In genomic region chr11:130509942-130510341, GRCh38 we compare ENCODE assay signal across 19 cellular contexts.
DNase-seq lines count a peak whose midpoint lies in the region; ATAC-seq, FAIRE-seq and TF ChIP-seq lines count a peak whose summit lies in the region.
"Had no signal": no experiment of that assay in that cellular context is flagged by ENCODE, and none has a peak within 500 bp of the region (broad histone marks: within the 10 kb centered on the region; RNA-seq: fewer than 3 reads in every experiment).

No MANE protein-coding gene starts in this region.

- H3K4me1 Mint-ChIP-seq in astrocyte (ENCODE audit: low read depth, unreplicated experiment) (no peaks in the 10 kb centered on the region), mesothelial cell of epicardium (peaks cover 16% of the 10 kb centered on the region), WTC11 (peaks cover 8% of the 10 kb centered on the region)
- H3K4me1 Mint-ChIP-seq in activated CD4-positive, alpha-beta T cell treated with anti-CD3 and anti-CD28 coated beads, Interleukin-2, amount 10 ng/mL, durations not matched to agents 7 days and 5 days, result no peaks in the 10 kb centered on the region
- H3K4me1 Mint-ChIP-seq in activated CD4-positive, alpha-beta memory T cell treated with anti-CD3 and anti-CD28 coated beads, Interleukin-2, amount 10 ng/mL, durations not matched to agents 7 days and 5 days, result no peaks in the 10 kb centered on the region
- H3K4me1 Mint-ChIP-seq: stimulated activated memory B cell treated with anti-CD40 and anti-IgM and Interleukin-4, amounts not matched to agents 10 μg/mL and 1 μg/mL and 100 μg/mL, for 72 hours had no signal

- TF ChIP-seq CTCF in C4-2B (conservative IDR thresholded peaks at IDR 0.05), result no peak
- no peak for TF ChIP-seq CTCF in astrocyte (IDR thresholded peaks at IDR 0.05; ENCODE audit: insufficient read depth, low read depth, low read length)
- no peak for TF ChIP-seq CTCF in mesothelial cell of epicardium (IDR thresholded peaks at IDR 0.05; ENCODE audit: unreplicated experiment)
- TF ChIP-seq CTCF in thyroid gland (IDR thresholded peaks at IDR 0.05), result no peak
- no peak for TF ChIP-seq CTCF in WTC11 (IDR thresholded peaks at IDR 0.05)

- WGBS in thyroid gland, 2 donors, result 93 to 96% methylated on average over 2 of the region's 2 CpGs

- no peaks in the 10 kb centered on the region for H3K79me2 ChIP-seq in astrocyte (ENCODE audit: insufficient read depth, low read length)

- H3K27ac ChIP-seq in C4-2B (peak overlapping the region; percentile 45), astrocyte (ENCODE audit: low read depth, low read length) (no peak overlapping the region), thyroid gland (peak overlapping the region; percentile 80 to 85 (median 83))
- H3K27ac ChIP-seq: psoas muscle, skin epidermis had no signal

- H3K27me3 ChIP-seq in astrocyte (ENCODE audit: insufficient read depth, low read length) (no peaks in the 10 kb centered on the region), thyroid gland (no peaks in the 10 kb centered on the region)
- H3K27me3 ChIP-seq: MG63 had no signal

- peak overlapping the region; percentile 61 for H2AFZ ChIP-seq in astrocyte (ENCODE audit: low read depth, low read length)

- H3K27me3 Mint-ChIP-seq in astrocyte (ENCODE audit: low read depth, unreplicated experiment) (peaks cover 15% of the 10 kb centered on the region), mesothelial cell of epicardium (ENCODE audit: low read depth) (no peaks in the 10 kb centered on the region), WTC11 (ENCODE audit: low read depth) (peaks cover 5% of the 10 kb centered on the region; the same call in 1 of the 2 replicates)
- H3K27me3 Mint-ChIP-seq in activated CD4-positive, alpha-beta T cell treated with anti-CD3 and anti-CD28 coated beads, Interleukin-2, amount 10 ng/mL, durations not matched to agents 7 days and 5 days, result peaks cover 5% of the 10 kb centered on the region
- H3K27me3 Mint-ChIP-seq in activated CD4-positive, alpha-beta memory T cell treated with anti-CD3 and anti-CD28 coated beads, Interleukin-2, amount 10 ng/mL, durations not matched to agents 7 days and 5 days, result peaks cover 9% of the 10 kb centered on the region

- POLR2A ChIA-PET in activated CD4-positive, alpha-beta T cell treated with anti-CD3 and anti-CD28 coated beads, Interleukin-2, amount 10 ng/mL, durations not matched to agents 7 days and 5 days (lab: Charles Lee), result no interaction called here
- POLR2A ChIA-PET in activated CD4-positive, alpha-beta memory T cell treated with anti-CD3 and anti-CD28 coated beads, Interleukin-2, amount 10 ng/mL, durations not matched to agents 7 days and 5 days (lab: Charles Lee), result no interaction called here
- POLR2A ChIA-PET in WTC11 (lab: Charles Lee), result no interaction called here

- ATAC-seq in WTC11, result no peak
- ATAC-seq: psoas muscle; stimulated activated memory B cell treated with anti-CD40 and anti-IgM and Interleukin-4, amounts not matched to agents 10 μg/mL and 1 μg/mL and 100 μg/mL, for 72 hours had no signal

- no peaks in the 10 kb centered on the region for H4K20me1 ChIP-seq in astrocyte (ENCODE audit: insufficient read depth, low read length)

- TF ChIP-seq POLR2A in thyroid gland (IDR thresholded peaks at IDR 0.05), result no peak

- no peak overlapping the region for H3K4me3 Mint-ChIP-seq in astrocyte (ENCODE audit: unreplicated experiment)
- no peak overlapping the region for H3K4me3 Mint-ChIP-seq in mesothelial cell of epicardium
- H3K4me3 Mint-ChIP-seq in activated CD4-positive, alpha-beta T cell treated with anti-CD3 and anti-CD28 coated beads, Interleukin-2, amount 10 ng/mL, durations not matched to agents 7 days and 5 days, result no peak overlapping the region
- no peak overlapping the region for H3K4me3 Mint-ChIP-seq in activated CD4-positive, alpha-beta memory T cell treated with anti-CD3 and anti-CD28 coated beads, Interleukin-2, amount 10 ng/mL, durations not matched to agents 7 days and 5 days
- no peak overlapping the region for H3K4me3 Mint-ChIP-seq in WTC11
- H3K4me3 Mint-ChIP-seq: activated naive CD8-positive, alpha-beta T cell; CD4-positive, alpha-beta T cell; stimulated activated memory B cell treated with anti-CD40 and anti-IgM and Interleukin-4, amounts not matched to agents 10 μg/mL and 1 μg/mL and 100 μg/mL, for 72 hours had no signal

- no peak overlapping the region for H3K9ac ChIP-seq in astrocyte (ENCODE audit: low read length)

- intact Hi-C loops in thyroid gland (cut with DNase I), result no loop called here

- peak overlapping the region; percentile 9 for H3K4me2 ChIP-seq in astrocyte (ENCODE audit: low read length)

- H3K36me3 ChIP-seq in astrocyte (ENCODE audit: insufficient read depth, low read length) (no peaks in the 10 kb centered on the region), thyroid gland (no peaks in the 10 kb centered on the region)
- H3K36me3 ChIP-seq: MG63 had no signal

- CTCF ChIA-PET in activated CD4-positive, alpha-beta T cell treated with anti-CD3 and anti-CD28 coated beads, Interleukin-2, amount 10 ng/mL, durations not matched to agents 7 days and 5 days (lab: Charles Lee), result no interaction called here
- CTCF ChIA-PET in activated CD4-positive, alpha-beta memory T cell treated with anti-CD3 and anti-CD28 coated beads, Interleukin-2, amount 10 ng/mL, durations not matched to agents 7 days and 5 days (lab: Charles Lee), result no interaction called here
- CTCF ChIA-PET in WTC11 (lab: Charles Lee), result no interaction called here

- no peak overlapping the region for H3K27ac Mint-ChIP-seq in astrocyte (ENCODE audit: unreplicated experiment)
- H3K27ac Mint-ChIP-seq in mesothelial cell of epicardium, result peak overlapping the region; percentile 13
- H3K27ac Mint-ChIP-seq in activated CD4-positive, alpha-beta T cell treated with anti-CD3 and anti-CD28 coated beads, Interleukin-2, amount 10 ng/mL, durations not matched to agents 7 days and 5 days, result no peak overlapping the region
- H3K27ac Mint-ChIP-seq in activated CD4-positive, alpha-beta memory T cell treated with anti-CD3 and anti-CD28 coated beads, Interleukin-2, amount 10 ng/mL, durations not matched to agents 7 days and 5 days, result no peak overlapping the region
- H3K27ac Mint-ChIP-seq in WTC11, result no peak overlapping the region
- H3K27ac Mint-ChIP-seq: activated naive CD8-positive, alpha-beta T cell; CD4-positive, alpha-beta T cell; stimulated activated memory B cell treated with anti-CD40 and anti-IgM and Interleukin-4, amounts not matched to agents 10 μg/mL and 1 μg/mL and 100 μg/mL, for 72 hours had no signal

- peaks cover 16% of the 10 kb centered on the region for H3K9me3 Mint-ChIP-seq in astrocyte (ENCODE audit: unreplicated experiment)
- H3K9me3 Mint-ChIP-seq in mesothelial cell of epicardium, result peaks cover 26% of the 10 kb centered on the region
- H3K9me3 Mint-ChIP-seq in activated CD4-positive, alpha-beta T cell treated with anti-CD3 and anti-CD28 coated beads, Interleukin-2, amount 10 ng/mL, durations not matched to agents 7 days and 5 days, result peaks cover 7% of the 10 kb centered on the region
- H3K9me3 Mint-ChIP-seq in activated CD4-positive, alpha-beta memory T cell treated with anti-CD3 and anti-CD28 coated beads, Interleukin-2, amount 10 ng/mL, durations not matched to agents 7 days and 5 days, result peaks cover 4% of the 10 kb centered on the region
- H3K9me3 Mint-ChIP-seq in WTC11, result peaks cover 36% of the 10 kb centered on the region

- H3K36me3 Mint-ChIP-seq in astrocyte (ENCODE audit: low read depth, unreplicated experiment), result peaks cover 3% of the 10 kb centered on the region
- peaks cover 10% of the 10 kb centered on the region for H3K36me3 Mint-ChIP-seq in mesothelial cell of epicardium
- H3K36me3 Mint-ChIP-seq in activated CD4-positive, alpha-beta T cell treated with anti-CD3 and anti-CD28 coated beads, Interleukin-2, amount 10 ng/mL, durations not matched to agents 7 days and 5 days (ENCODE audit: low read depth), result no peaks in the 10 kb centered on the region
- no peaks in the 10 kb centered on the region for H3K36me3 Mint-ChIP-seq in activated CD4-positive, alpha-beta memory T cell treated with anti-CD3 and anti-CD28 coated beads, Interleukin-2, amount 10 ng/mL, durations not matched to agents 7 days and 5 days (ENCODE audit: low read depth)
- peaks cover 35% of the 10 kb centered on the region for H3K36me3 Mint-ChIP-seq in WTC11
- H3K36me3 Mint-ChIP-seq: stimulated activated memory B cell treated with anti-CD40 and anti-IgM and Interleukin-4, amounts not matched to agents 10 μg/mL and 1 μg/mL and 100 μg/mL, for 72 hours had no signal

- DNase-seq in astrocyte (ENCODE audit: low read depth) (no peak), mesothelial cell of epicardium (ENCODE audit: low spot score in 2 of 2, unreplicated experiment in 2 of 2) (no peak), thyroid gland (no peak), WTC11 (ENCODE audit: low spot score) (no peak)
- no peak for DNase-seq in activated CD4-positive, alpha-beta T cell treated with anti-CD3 and anti-CD28 coated beads, Interleukin-2, amount 10 ng/mL, durations not matched to agents 7 days and 5 days
- DNase-seq in activated CD4-positive, alpha-beta memory T cell treated with anti-CD3 and anti-CD28 coated beads, Interleukin-2, amount 10 ng/mL, durations not matched to agents 7 days and 5 days, result no peak
- DNase-seq: activated CD4-positive, alpha-beta T cell treated with anti-CD3 and anti-CD28 coated beads for 48 hours; CD4-positive, alpha-beta T cell; MG63; NCI-H1436; NCI-H524; psoas muscle; stimulated activated CD4-positive, alpha-beta T cell treated with anti-CD3 and anti-CD28 coated beads, Interleukin-1b, Interleukin-23, amount 100 ng/mL, for 48 hours had no signal

- FAIRE-seq in astrocyte (lab: Jason Lieb, UNC), result no peak
- FAIRE-seq: colon, RCC 7860 had no signal

- peaks cover 7% of the 10 kb centered on the region for H3K9me3 ChIP-seq in astrocyte (ENCODE audit: insufficient read depth, low read depth, low read length)
- no peaks in the 10 kb centered on the region for H3K9me3 ChIP-seq in thyroid gland
- H3K9me3 ChIP-seq: psoas muscle had no signal

- H3K4me3 ChIP-seq in astrocyte (ENCODE audit: insufficient read depth, low read depth, low read length), result no peak overlapping the region
- H3K4me3 ChIP-seq in thyroid gland (replicated peaks in 1 of 3), result no peak overlapping the region
- H3K4me3 ChIP-seq: MG63, psoas muscle, skin epidermis had no signal

- peaks cover 6% of the 10 kb centered on the region for H3K4me1 ChIP-seq in astrocyte (ENCODE audit: insufficient read depth, low read length)
- peaks cover 11 to 13% of the 10 kb centered on the region in 2 donors for H3K4me1 ChIP-seq in thyroid gland

TF ChIP-seq in WTC11, 78 proteins besides CTCF, POLR2A, EP300 and RAD21:
- TF ChIP-seq FOXK1 (CRISPR knock-in tag; IDR thresholded peaks at IDR 0.05) (no peak), SP1 (CRISPR knock-in tag; conservative IDR thresholded peaks at IDR 0.05) (no peak), ZNF317 (CRISPR knock-in tag; IDR thresholded peaks at IDR 0.05; ENCODE audit: borderline replicate concordance, low read depth) (no peak)
TF ChIP-seq in WTC11: peak in this region for 0.
